Comparison of ENCODE assay signal across 17 cellular contexts in genomic region chr19:46994141-46994686, GRCh38. TPM values are rescaled to one million over a fixed set of nuclear protein-coding genes. Genes with fewer than 3 reads are reported as not detected.
DNase-seq lines count a peak whose midpoint lies in the region; ATAC-seq and TF ChIP-seq lines count a peak whose summit lies in the region.
"Had no signal": no experiment of that assay in that cellular context is flagged by ENCODE, and none has a peak within 500 bp of the region (broad histone marks: within the 10 kb centered on the region; RNA-seq: fewer than 3 reads in every experiment).

No MANE protein-coding gene starts in this region.

- peaks cover 63% of the 10 kb centered on the region for H3K4me1 ChIP-seq in left ventricle myocardium inferior
- peaks cover 11 to 15% of the 10 kb centered on the region in 2 donors for H3K4me1 ChIP-seq in neuronal stem cell (ENCODE audit: control insufficient read depth in 2 of 2, insufficient read depth in 1 of 2, low read depth in 1 of 2, low read length in 2 of 2)
- H3K4me1 ChIP-seq in testis: peaks cover 43% of the 10 kb centered on the region
- peaks cover 0 to 17% (median 12%) of the 10 kb centered on the region in 4 donors for H3K4me1 ChIP-seq in sigmoid colon

- no peaks in the 10 kb centered on the region for H3K27me3 Mint-ChIP-seq in central memory CD8-positive, alpha-beta T cell
- H3K27me3 Mint-ChIP-seq: B cell; CD4-positive, alpha-beta T cell had no signal

- H3K4me3 ChIP-seq in left ventricle myocardium inferior: no peak overlapping the region
- peak overlapping the region in 1 of 2 donors; percentile 18 for H3K4me3 ChIP-seq in neuronal stem cell (ENCODE audit: low read length in 2 of 2)
- no peak overlapping the region for H3K4me3 ChIP-seq in testis
- H3K4me3 ChIP-seq in sigmoid colon: no peak overlapping the region
- H3K4me3 ChIP-seq: GM23338 had no signal

- peaks cover 49% of the 10 kb centered on the region for H3K36me3 ChIP-seq in left ventricle myocardium inferior
- peaks cover 57 to 91% of the 10 kb centered on the region in 2 donors for H3K36me3 ChIP-seq in neuronal stem cell (replicated peaks in 1 of 2; ENCODE audit: control insufficient read depth in 2 of 2, insufficient read depth in 2 of 2, low read length in 2 of 2)
- no peaks in the 10 kb centered on the region for H3K36me3 ChIP-seq in testis (ENCODE audit: low read depth, missing control alignments)
- H3K36me3 ChIP-seq in sigmoid colon: peaks cover 0 to 59% (median 20%) of the 10 kb centered on the region in 4 donors

- H3K27me3 ChIP-seq in left ventricle myocardium inferior (ENCODE audit: low read depth) (no peaks in the 10 kb centered on the region), neuronal stem cell (ENCODE audit: control insufficient read depth in 3 of 3, insufficient read depth in 3 of 3, low read depth in 1 of 3, low read length in 3 of 3) (no peaks in the 10 kb centered on the region), testis (no peaks in the 10 kb centered on the region), sigmoid colon (no peaks in the 10 kb centered on the region)

- no CpG with 5 or more reads among the region's 17 CpGs for WGBS in neuronal stem cell (ENCODE audit: extremely low coverage in 2 of 2, insufficient read length in 2 of 2, insufficient replicate concordance in 1 of 2), 2 donors
- 66 to 83% methylated on average over 9 to 17 of the region's 17 CpGs for WGBS in testis, 2 donors
- WGBS in sigmoid colon, 2 donors: 91 to 92% methylated on average over 17 of the region's 17 CpGs

- intact Hi-C loops in left ventricle myocardium inferior (cut with micrococcal nuclease): no loop called here
- intact Hi-C loops in Right ventricle myocardium inferior (cut with DNase I): loop anchor here (5.0 kb wide), 2 partner anchors 67 to 237 kb away; no protein-coding TSS in a partner anchor
- intact Hi-C loops in testis (cut with DNase I; ENCODE audit: low total_unique reads): loop anchor here (5.0 to 10.0 kb wide), 2 partner anchors 137 to 239 kb away; no protein-coding TSS in a partner anchor
- intact Hi-C loops in sigmoid colon (cut with DNase I): loop anchor here (5.0 kb wide), 1 partner anchor 237 kb away; no protein-coding TSS in a partner anchor

- no peak overlapping the region for H4K91ac ChIP-seq in neuronal stem cell (ENCODE audit: low read depth, low read length, poor library complexity)

- peaks cover 20% of the 10 kb centered on the region for H3K36me3 Mint-ChIP-seq in central memory CD8-positive, alpha-beta T cell (ENCODE audit: insufficient read depth)

- H2BK5ac ChIP-seq in neuronal stem cell (ENCODE audit: low read length): peak overlapping the region; percentile 43

- no peak overlapping the region for H2BK15ac ChIP-seq in neuronal stem cell (ENCODE audit: low read length)

- no peak for ATAC-seq in Right ventricle myocardium inferior
- ATAC-seq in central memory CD8-positive, alpha-beta T cell (replicated peaks; ENCODE audit: extremely low read depth, poor library complexity, severe bottlenecking): no peak
- ATAC-seq: GM23338 had no signal

- TF ChIP-seq POLR2A in testis (IDR thresholded peaks at IDR 0.05): no peak
- TF ChIP-seq POLR2A in sigmoid colon (IDR thresholded peaks at IDR 0.05): no peak

- peaks cover 25% of the 10 kb centered on the region for H3K4me1 Mint-ChIP-seq in central memory CD8-positive, alpha-beta T cell

- peak overlapping the region; percentile 40 for H3K23ac ChIP-seq in neuronal stem cell (ENCODE audit: low read depth, low read length, poor library complexity)

- no peak overlapping the region for H2AFZ ChIP-seq in neuronal stem cell (ENCODE audit: low read length)
- H2AFZ ChIP-seq: GM23338 had no signal

- H3K4me3 Mint-ChIP-seq in central memory CD8-positive, alpha-beta T cell: no peak overlapping the region
- H3K4me3 Mint-ChIP-seq: B cell; CD4-positive, alpha-beta T cell; GM23338 had no signal

- H3K4ac ChIP-seq in neuronal stem cell (ENCODE audit: low read length): no peak overlapping the region

- H3K27ac ChIP-seq in left ventricle myocardium inferior (replicated peaks) (peak overlapping the region; percentile 88), neuronal stem cell (replicated peaks; ENCODE audit: low read length) (no peak overlapping the region), testis (peak overlapping the region; percentile 59 to 75), sigmoid colon (no peak overlapping the region)

- peak overlapping the region; percentile 27 for H2BK120ac ChIP-seq in neuronal stem cell (ENCODE audit: low read depth, low read length)

- peak overlapping the region; percentile 25 for H3K27ac Mint-ChIP-seq in central memory CD8-positive, alpha-beta T cell (ENCODE audit: low read depth)
- H3K27ac Mint-ChIP-seq: B cell; CD4-positive, alpha-beta T cell had no signal

- H3K9ac ChIP-seq in neuronal stem cell (ENCODE audit: low read depth, low read length, poor library complexity): peak overlapping the region; percentile 89

- H3K18ac ChIP-seq in neuronal stem cell (ENCODE audit: low read length): peak overlapping the region; percentile 29

- no peak overlapping the region for H3K4me2 ChIP-seq in neuronal stem cell (ENCODE audit: insufficient read depth, low read length, poor library complexity, severe bottlenecking)
- H3K4me2 ChIP-seq: GM23338 had no signal

- H3K14ac ChIP-seq in neuronal stem cell (ENCODE audit: low read length): peak overlapping the region; percentile 4

- H3K9me3 ChIP-seq in left ventricle myocardium inferior (replicated peaks) (no peaks in the 10 kb centered on the region), neuronal stem cell (replicated peaks in 1 of 2; ENCODE audit: control insufficient read depth in 2 of 2, insufficient read depth in 1 of 2, low read depth in 1 of 2, low read length in 2 of 2) (peaks cover 0 to 1% of the 10 kb centered on the region in 2 donors), testis (no peaks in the 10 kb centered on the region), sigmoid colon (no peaks in the 10 kb centered on the region)

- H3K9me3 Mint-ChIP-seq in central memory CD8-positive, alpha-beta T cell: no peaks in the 10 kb centered on the region
- H3K9me3 Mint-ChIP-seq: CD4-positive, alpha-beta T cell; GM23338 had no signal

- no peak for DNase-seq in left ventricle myocardium inferior
- no peak for DNase-seq in Right ventricle myocardium inferior (ENCODE audit: missing footprints)
- DNase-seq in central memory CD8-positive, alpha-beta T cell (ENCODE audit: low spot score in 2 of 2): no peak
- no peak for DNase-seq in neuronal stem cell (ENCODE audit: low spot score)
- DNase-seq in testis: no peak
- DNase-seq in sigmoid colon: no peak
- no peak for DNase-seq in Ammon's horn (ENCODE audit: low spot score)
- DNase-seq in NCI-H1694 (lab: John Stamatoyannopoulos, UW): no peak
- DNase-seq: ACHN; C1 segment of cervical spinal cord; Calu3; CD4-positive, alpha-beta T cell; DMS 273 treated with DMSO at 0.1 percent for 48 hours; H7 had no signal

- no peak overlapping the region for H4K8ac ChIP-seq in neuronal stem cell (ENCODE audit: low read depth, low read length)

- peaks cover 8% of the 10 kb centered on the region for H3K79me1 ChIP-seq in neuronal stem cell (ENCODE audit: low read depth, low read length)

- TF ChIP-seq CTCF in left ventricle myocardium inferior (IDR thresholded peaks at IDR 0.05; ENCODE audit: borderline replicate concordance): no peak
- no peak for TF ChIP-seq CTCF in testis (IDR thresholded peaks at IDR 0.05)
- TF ChIP-seq CTCF in sigmoid colon (IDR thresholded peaks at IDR 0.05): no peak

- no peak overlapping the region for H2AK5ac ChIP-seq in neuronal stem cell (ENCODE audit: low read depth, low read length)

- TF ChIP-seq EP300 in sigmoid colon (IDR thresholded peaks at IDR 0.05): no peak

- H2BK12ac ChIP-seq in neuronal stem cell (ENCODE audit: low read length): no peak overlapping the region

RNA-seq across cellular contexts. Expression of gene NPAS1, which starts 25.4 kb away (rescaled TPM):
- not detected for total RNA-seq in left ventricle myocardium inferior
- not detected for total RNA-seq in Right ventricle myocardium inferior
- polyA plus RNA-seq in neuronal stem cell (2013, experiment 1 of 2): 4.9 TPM
- 4.7 TPM for polyA plus RNA-seq in neuronal stem cell (2013, experiment 2 of 2)
- total RNA-seq in testis: 1 to 10 TPM; 1.1 to 2.5 TPM
- 1.1 TPM for polyA plus RNA-seq in testis (ENCODE audit: insufficient read depth, low read depth, low replicate concordance)
- 1 to 10 TPM in 1 of 4 donors, under 1 TPM in 1, not detected in 2; 0.28 to 1.4 TPM for total RNA-seq in sigmoid colon
- under 1 TPM in 2 of 3 donors, not detected in 1; 0.77 to 0.92 TPM for polyA plus RNA-seq in sigmoid colon
- total RNA-seq: Daoy had no signal

RNA-seq across cellular contexts. Expression of gene TMEM160, which starts 54.2 kb away (rescaled TPM):
- total RNA-seq in left ventricle myocardium inferior (27.1 TPM), Right ventricle myocardium inferior (27.7 TPM), testis (10 to 100 TPM; 28.1 to 28.7 TPM), sigmoid colon (10 to 100 TPM; 19.9 to 33.2 (median 23.8) TPM)
- 49.2 TPM for polyA plus RNA-seq in neuronal stem cell (2013, experiment 1 of 2)
- polyA plus RNA-seq in neuronal stem cell (2013, experiment 2 of 2): 45.0 TPM
- polyA plus RNA-seq in testis (ENCODE audit: insufficient read depth, low read depth, low replicate concordance) (7.1 TPM), sigmoid colon (10 to 100 TPM in 1 of 3 donors, 1 to 10 TPM in 2; 3.0 to 14.5 (median 4.6) TPM)

Comparison
In these comparisons a context has a peak if more than half of its experiments do, and no peak if none do; other contexts are left out.
1. H3K27ac ChIP-seq: peak in left ventricle myocardium inferior (single experiment) and testis (2 of 2); none in neuronal stem cell (single experiment) and sigmoid colon (0 of 4).